Comparison of ENCODE assay signal across 8 cellular contexts in genomic region chr19:29606420-29606747, GRCh38. TPM values are rescaled to one million over a fixed set of nuclear protein-coding genes. Genes with fewer than 3 reads are reported as not detected.
DNase-seq lines count a peak whose midpoint lies in the region; ATAC-seq and TF ChIP-seq lines count a peak whose summit lies in the region.

No MANE protein-coding gene starts in this region.

- WGBS in mesodermal cell (ENCODE audit: insufficient coverage in 2 of 2), 2 experiments = 2 to 3% methylated on average over 9 to 12 of the region's 12 CpGs

- peaks cover 26% of the 10 kb centered on the region for H3K36me3 ChIP-seq in mesodermal cell (ENCODE audit: control insufficient read depth, insufficient read depth, low read length)

- no peaks in the 10 kb centered on the region for H3K9me3 ChIP-seq in mesodermal cell (ENCODE audit: control insufficient read depth, low read length)

- TF ChIP-seq CTCF in cardiac fibroblast (IDR thresholded peaks at IDR 0.05; ENCODE audit: low read depth, low read length) = no peak

- no peak overlapping the region for H3K27ac ChIP-seq in mesodermal cell (ENCODE audit: low read depth, low read length, severe bottlenecking)

- ATAC-seq in GM19023 (IDR thresholded peaks at IDR 0.05; ENCODE audit: unreplicated experiment) (peak; percentile 25), HG03457 (IDR thresholded peaks at IDR 0.05; ENCODE audit: unreplicated experiment) (peak; percentile 13), GM21447 (IDR thresholded peaks at IDR 0.05; ENCODE audit: unreplicated experiment) (no peak)

- DNase-seq in cardiac fibroblast (ENCODE audit: low read depth in 2 of 2) = no peak
- DNase-seq in NCI-H128 (lab: John Stamatoyannopoulos, UW; ENCODE audit: unreplicated experiment) = no peak
- no peak for DNase-seq in HPDE6-E6E7 (ENCODE audit: extremely low spot score)
- DNase-seq in GDM1 (lab: John Stamatoyannopoulos, UW) = no peak

- peak overlapping the region; percentile 76 to 98 for H3K4me3 ChIP-seq in cardiac fibroblast (replicated peaks in 1 of 2; ENCODE audit: low read depth in 2 of 2, low read length in 2 of 2)
- peak overlapping the region; percentile 93 for H3K4me3 ChIP-seq in mesodermal cell (ENCODE audit: extremely low read depth, insufficient read depth, low read length, poor library complexity, severe bottlenecking)

- H3K4me1 ChIP-seq in mesodermal cell (ENCODE audit: control insufficient read depth, insufficient read depth, low read length, poor library complexity, severe bottlenecking) = peaks cover 4% of the 10 kb centered on the region

RNA-seq across cellular contexts. Expression of gene POP4, which starts 0.3 kb away (rescaled TPM):
- polyA plus RNA-seq in mesodermal cell (2013, experiment 1 of 2) = 57.7 TPM
- polyA plus RNA-seq in mesodermal cell (2013, experiment 2 of 2) = 58.4 TPM

RNA-seq across cellular contexts. Expression of gene PLEKHF1, which starts 58.9 kb away (rescaled TPM):
- polyA plus RNA-seq in mesodermal cell (2013, experiment 1 of 2) = 4.0 TPM
- 3.2 TPM for polyA plus RNA-seq in mesodermal cell (2013, experiment 2 of 2)
